In the genomic region with DNA sequence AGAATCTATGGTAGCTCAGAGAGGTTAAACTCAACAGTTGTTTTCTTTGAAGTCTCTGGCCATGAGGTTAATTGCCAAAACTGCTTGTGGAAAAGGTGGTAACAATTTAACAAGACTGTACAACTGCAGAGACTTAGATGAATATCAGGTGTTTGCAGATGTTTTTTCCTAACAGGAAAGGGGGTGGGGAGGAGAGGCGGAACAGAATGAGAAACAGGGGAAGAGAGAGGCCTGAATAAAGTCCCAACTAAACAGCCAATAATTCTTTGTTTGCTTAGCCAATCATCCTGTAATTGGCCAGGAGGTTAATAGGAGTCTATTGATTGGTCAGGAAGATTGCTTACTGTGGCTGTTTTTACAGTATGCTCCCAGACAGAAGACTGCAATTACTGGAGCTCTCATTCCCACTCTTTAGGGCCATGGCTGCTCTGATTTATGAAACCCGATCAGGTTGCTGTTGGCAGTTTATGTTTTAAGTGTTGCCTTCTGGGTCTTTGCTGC, we compare ENCODE assay signal across 15 cellular contexts.
A peak's percentile ranks its signal among the peaks of the same experiment; 100 is the strongest.
DNase-seq lines count a peak whose midpoint lies in the region; ATAC-seq and TF ChIP-seq lines count a peak whose summit lies in the region.
"Had no signal": no experiment of that assay in that cellular context is flagged by ENCODE, and none has a peak within 500 bp of the region (broad histone marks: within the 10 kb centered on the region; RNA-seq: fewer than 3 reads in every experiment).

No MANE protein-coding gene starts in this region.

- TF ChIP-seq CTCF in DND-41 (IDR thresholded peaks at IDR 0.05; ENCODE audit: borderline replicate concordance, extremely low read depth, low read length, poor library complexity, severe bottlenecking) (no peak), HFF-Myc (IDR thresholded peaks at IDR 0.05; ENCODE audit: low read depth, low read length, missing control alignments) (no peak), glutamatergic neuron (IDR thresholded peaks at IDR 0.05; ENCODE audit: partially characterized antibody, unreplicated experiment) (no peak)

- H3K9ac ChIP-seq in DND-41 (ENCODE audit: low read depth, low read length): no peak overlapping the region

- H3K9me3 Mint-ChIP-seq in glutamatergic neuron (ENCODE audit: unreplicated experiment): peaks cover 7% of the 10 kb centered on the region
- H3K9me3 Mint-ChIP-seq: T-cell had no signal

- H2AFZ ChIP-seq in DND-41 (ENCODE audit: low read depth, low read length): no peak overlapping the region

- H3K36me3 Mint-ChIP-seq in glutamatergic neuron (ENCODE audit: unreplicated experiment): no peaks in the 10 kb centered on the region
- H3K36me3 Mint-ChIP-seq: activated naive CD8-positive, alpha-beta T cell had no signal

- H3K4me1 ChIP-seq in DND-41 (ENCODE audit: insufficient read depth, low read length): peaks cover 24% of the 10 kb centered on the region
- H3K4me1 ChIP-seq: transverse colon had no signal

- peaks cover 31% of the 10 kb centered on the region for H3K4me1 Mint-ChIP-seq in glutamatergic neuron (ENCODE audit: low read depth, unreplicated experiment)

- H3K9me3 ChIP-seq in DND-41 (ENCODE audit: insufficient read depth, low read length, severe bottlenecking): no peaks in the 10 kb centered on the region
- H3K9me3 ChIP-seq: sigmoid colon, transverse colon had no signal

- no peak overlapping the region for H3K4me2 ChIP-seq in DND-41 (ENCODE audit: insufficient read depth, low read length)

- DNase-seq in DND-41 (peak; percentile 49), HFF-Myc (ENCODE audit: extremely low read depth, low read depth) (peak; percentile 54), NCI-H2227 (lab: John Stamatoyannopoulos, UW; ENCODE audit: unreplicated experiment) (peak; percentile 85), glutamatergic neuron (no peak), A172 (ENCODE audit: low spot score) (no peak)
- no peak for DNase-seq in activated T-cell treated with anti-CD3 and anti-CD28 coated beads, Interleukin-2, amount 50 U/mL, for 1 hour
- DNase-seq: CD4-positive, alpha-beta memory T cell; effector CD8-positive, alpha-beta T cell; PC-3; sigmoid colon; stimulated activated CD4-positive, alpha-beta T cell treated with anti-CD3 and anti-CD28 coated beads, Interleukin-4, amount 100 ng/mL, for 4 hours; T-cell; transverse colon had no signal

- H3K36me3 ChIP-seq in DND-41 (ENCODE audit: insufficient read depth, low read length): no peaks in the 10 kb centered on the region
- H3K36me3 ChIP-seq: sigmoid colon, transverse colon had no signal

- H3K27ac ChIP-seq in DND-41 (ENCODE audit: low read length): 0 out of 2 replicates have a peak overlapping the region, but pooled peaks have one; percentile 5
- H3K27ac ChIP-seq: sigmoid colon, transverse colon had no signal

- H4K20me1 ChIP-seq in DND-41 (ENCODE audit: insufficient read depth, low read length): no peaks in the 10 kb centered on the region

- H3K4me3 Mint-ChIP-seq in glutamatergic neuron (ENCODE audit: unreplicated experiment): no peak overlapping the region
- H3K4me3 Mint-ChIP-seq: activated naive CD8-positive, alpha-beta T cell; T-cell had no signal

- ATAC-seq in DND-41 (ENCODE audit: insufficient read depth, low read depth) (peak; percentile 82), GM21723 (IDR thresholded peaks at IDR 0.05; ENCODE audit: unreplicated experiment) (no peak)
- ATAC-seq: PC-3, T-cell had no signal

- peaks cover 3% of the 10 kb centered on the region for H3K27me3 Mint-ChIP-seq in glutamatergic neuron (ENCODE audit: unreplicated experiment)
- H3K27me3 Mint-ChIP-seq: activated naive CD8-positive, alpha-beta T cell; CD4-positive, alpha-beta memory T cell; T-cell had no signal

- H3K27ac Mint-ChIP-seq in glutamatergic neuron (ENCODE audit: unreplicated experiment): peak overlapping the region; percentile 57
- H3K27ac Mint-ChIP-seq: activated naive CD8-positive, alpha-beta T cell had no signal

- H3K27me3 ChIP-seq in DND-41 (ENCODE audit: insufficient read depth, low read length, poor library complexity): no peaks in the 10 kb centered on the region
- H3K27me3 ChIP-seq: sigmoid colon, transverse colon had no signal

- H3K4me3 ChIP-seq in DND-41 (ENCODE audit: low read depth in 1 of 2, low read length in 2 of 2) (no peak overlapping the region), HFF-Myc (replicated peaks; ENCODE audit: low read depth, low read length) (no peak overlapping the region)
- H3K4me3 ChIP-seq: sigmoid colon, transverse colon had no signal

- no peaks in the 10 kb centered on the region for H3K79me2 ChIP-seq in DND-41 (ENCODE audit: insufficient read depth, low read length)

Comparison
In these comparisons a context has a peak if more than half of its experiments do, and no peak if none do; other contexts are left out.
1. DNase-seq: peak in DND-41 (single experiment), HFF-Myc (single experiment) and NCI-H2227 (single experiment); none in glutamatergic neuron (single experiment), activated T-cell treated with anti-CD3 and anti-CD28 coated beads, Interleukin-2, amount 50 U/mL, for 1 hour (single experiment) and A172 (single experiment).